In genomic region chr16:50273888-50274770, GRCh38 we compare ENCODE assay signal across 8 cellular contexts. TPM values are rescaled to one million over a fixed set of nuclear protein-coding genes. Genes with fewer than 3 reads are reported as not detected.
DNase-seq lines count a peak whose midpoint lies in the region; ATAC-seq and TF ChIP-seq lines count a peak whose summit lies in the region.

No MANE protein-coding gene starts in this region.

- in situ Hi-C loops in GM18951 (cut with MboI; ENCODE audit: low sequenced_read_pairs, unreplicated experiment), result no loop called here

- H3F3A ChIP-seq in SU-DHL-6 (ENCODE audit: insufficient read depth), result peaks cover 20% of the 10 kb centered on the region; the same call in 1 of the 2 replicates

- POLR2A ChIA-PET in HEK293T (lab: Yijun Ruan, JAX), result no interaction called here

- peak; percentile 60 for ATAC-seq in HG02973 (IDR thresholded peaks at IDR 0.05; ENCODE audit: unreplicated experiment)

- H3K4me3 ChIP-seq in SU-DHL-6 (ENCODE audit: insufficient read depth, low read length, poor library complexity, severe bottlenecking) (peak overlapping the region; percentile 60), colonic mucosa (peak overlapping the region; percentile 22)

- no peaks in the 10 kb centered on the region for H3K36me3 ChIP-seq in SU-DHL-6 (ENCODE audit: low read length)
- no peaks in the 10 kb centered on the region for H3K36me3 ChIP-seq in colonic mucosa

- peak; percentile 70 for TF ChIP-seq POLR2A in GM18951 (IDR thresholded peaks at IDR 0.05; ENCODE audit: extremely low read depth, insufficient read depth, insufficient read length)

- TF ChIP-seq CTCF in SU-DHL-6 (IDR thresholded peaks at IDR 0.05; ENCODE audit: insufficient read depth, low read length, poor library complexity, severe bottlenecking), result no peak
- TF ChIP-seq CTCF in colonic mucosa (IDR thresholded peaks at IDR 0.05), result no peak

- 0 out of 2 replicates have a peak, but pooled peaks cover 3% of the 10 kb centered on the region for H3K79me2 ChIP-seq in SU-DHL-6 (ENCODE audit: insufficient read depth, low read length)

- peaks cover 3% of the 10 kb centered on the region for H3K4me1 ChIP-seq in colonic mucosa

- DNase-seq in colonic mucosa (peak; percentile 28), HEK293T (ENCODE audit: extremely low spot score) (no peak), NCI-H128 (lab: John Stamatoyannopoulos, UW; ENCODE audit: unreplicated experiment) (no peak), dermis blood vessel endothelial cell (no peak)
- peak; percentile 50 to 56 for DNase-seq in stimulated activated CD4-positive, alpha-beta T cell treated with anti-CD3 and anti-CD28 coated beads, Interleukin-2, amount 100 ng/mL, for 24 hours

- H3K27me3 ChIP-seq in SU-DHL-6 (ENCODE audit: low read length), result no peaks in the 10 kb centered on the region
- no peaks in the 10 kb centered on the region for H3K27me3 ChIP-seq in colonic mucosa

- intact Hi-C loops in colonic mucosa (cut with DNase I), result no loop called here

- peak overlapping the region; percentile 92 for H3K4me2 ChIP-seq in SU-DHL-6 (ENCODE audit: low read depth, low read length, poor library complexity, severe bottlenecking)

- H3K9ac ChIP-seq in SU-DHL-6 (ENCODE audit: low read length), result peak overlapping the region; percentile 74
- peak overlapping the region; percentile 45 to 51 for H3K9ac ChIP-seq in colonic mucosa (ENCODE audit: low read depth in 2 of 2, low read length in 2 of 2)

- no peaks in the 10 kb centered on the region for H4K20me1 ChIP-seq in SU-DHL-6 (ENCODE audit: low read depth, low read length)

- H3K9me3 ChIP-seq in SU-DHL-6 (ENCODE audit: insufficient read depth, low read length), result no peaks in the 10 kb centered on the region
- no peaks in the 10 kb centered on the region for H3K9me3 ChIP-seq in colonic mucosa

- CTCF ChIA-PET in HEK293T (lab: Yijun Ruan, JAX), result no interaction called here

- no peaks in the 10 kb centered on the region for H3K9me2 ChIP-seq in SU-DHL-6 (replicated peaks; ENCODE audit: insufficient read depth, low read length)

- peak overlapping the region; percentile 54 for H2AFZ ChIP-seq in SU-DHL-6 (ENCODE audit: low read depth, low read length, severe bottlenecking)

- H3K27ac ChIP-seq in SU-DHL-6 (ENCODE audit: low read depth, low read length) (peak overlapping the region; percentile 86), colonic mucosa (peak overlapping the region; percentile 65)

TF ChIP-seq in HEK293T, 16 proteins besides CTCF, POLR2A, EP300 and RAD21:
- no peak for TF ChIP-seq FOXM1 (IDR thresholded peaks at IDR 0.05; ENCODE audit: borderline replicate concordance)
- no peak for TF ChIP-seq FOXK2 (IDR thresholded peaks at IDR 0.05)
- TF ChIP-seq ZNF384 (IDR thresholded peaks at IDR 0.05), result no peak
- TF ChIP-seq SP1 (IDR thresholded peaks at IDR 0.05), result no peak
- TF ChIP-seq TARDBP (IDR thresholded peaks at IDR 0.05), result no peak
- no peak for TF ChIP-seq ELF4 (IDR thresholded peaks at IDR 0.05)
- TF ChIP-seq NFRKB (IDR thresholded peaks at IDR 0.05), result no peak
- TF ChIP-seq PKNOX1 (IDR thresholded peaks at IDR 0.05), result no peak
- TF ChIP-seq BHLHE40 (IDR thresholded peaks at IDR 0.05; ENCODE audit: borderline replicate concordance), result no peak
- TF ChIP-seq LEF1 (IDR thresholded peaks at IDR 0.05; ENCODE audit: borderline replicate concordance), result no peak
- no peak for TF ChIP-seq FOXA1 (IDR thresholded peaks at IDR 0.05)

RNA-seq across cellular contexts. Expression of gene ADCY7, which starts 7.8 kb away (rescaled TPM):
- total RNA-seq in colonic mucosa, result 10 to 100 TPM; 15.8 to 19.2 TPM
- total RNA-seq in dermis blood vessel endothelial cell, result 4.4 and 5.1 TPM in 2 replicates

Comparison
In these comparisons a context has a peak if more than half of its experiments do, and no peak if none do; other contexts are left out.
1. DNase-seq: peak in colonic mucosa (single experiment) and stimulated activated CD4-positive, alpha-beta T cell treated with anti-CD3 and anti-CD28 coated beads, Interleukin-2, amount 100 ng/mL, for 24 hours (2 of 2); none in HEK293T (single experiment), NCI-H128 (single experiment) and dermis blood vessel endothelial cell (single experiment).